In the genomic region with DNA sequence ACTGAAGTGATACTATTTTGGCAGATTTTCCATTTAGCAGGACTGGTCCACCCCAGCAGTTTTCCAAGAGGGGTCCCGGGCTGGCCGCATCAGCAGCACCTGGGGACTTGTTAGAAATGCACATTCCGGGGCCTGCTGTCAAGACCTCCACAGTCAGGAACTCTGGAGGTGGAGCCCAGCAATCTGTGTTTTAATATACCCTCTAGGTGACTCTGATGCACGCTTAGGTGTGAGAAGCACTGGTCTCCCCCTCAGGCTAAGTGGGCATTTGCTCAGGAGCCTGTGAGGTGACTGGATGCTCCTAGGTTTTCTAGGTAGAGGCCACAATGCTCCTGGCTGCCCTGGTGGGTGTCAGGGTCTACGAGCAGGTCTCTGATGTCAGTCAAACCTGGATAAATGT, we compare ENCODE assay signal across 16 cellular contexts.
DNase-seq lines count a peak whose midpoint lies in the region; ATAC-seq, FAIRE-seq and TF ChIP-seq lines count a peak whose summit lies in the region.
"Had no signal": no experiment of that assay in that cellular context is flagged by ENCODE, and none has a peak within 500 bp of the region (broad histone marks: within the 10 kb centered on the region; RNA-seq: fewer than 3 reads in every experiment).

No MANE protein-coding gene starts in this region.

- H3K56ac ChIP-seq in H9 (ENCODE audit: insufficient read length, low read depth, low read length), result no peak overlapping the region

- H2BK20ac ChIP-seq in H9 (ENCODE audit: low read depth, low read length, poor library complexity, severe bottlenecking), result no peak overlapping the region

- H3K9me3 ChIP-seq in H9 (ENCODE audit: control insufficient read depth, low read depth, low read length) (no peaks in the 10 kb centered on the region), trophoblast cell (ENCODE audit: insufficient read depth, low read depth, low read length) (no peaks in the 10 kb centered on the region)

- no peak for FAIRE-seq in HTR-8/SVneo (lab: Jason Lieb, UNC)
- FAIRE-seq: GM12891, HepG2 had no signal

- DNase-seq in H9 (peak; percentile 34), islet precursor cell (peak; percentile 53), trophoblast cell (no peak), HTR-8/SVneo (ENCODE audit: insufficient read length, low spot score) (no peak), inferior parietal cortex (ENCODE audit: extremely low spot score) (no peak)
- DNase-seq: AML-193; Calu3; CD4-positive, alpha-beta T cell; Karpas-422; MM.1S; NCI-H1105 had no signal

- H4K91ac ChIP-seq in H9 (ENCODE audit: insufficient read length, low read depth, low read length) (no peak overlapping the region), trophoblast cell (ENCODE audit: low read depth, low read length) (peak overlapping the region; percentile 41)

- H3K23me2 ChIP-seq in H9 (ENCODE audit: insufficient read length, low read depth, low read length, poor library complexity, severe bottlenecking), result no peaks in the 10 kb centered on the region

- H2BK12ac ChIP-seq in H9 (ENCODE audit: insufficient read length, low read depth, low read length) (no peak overlapping the region), trophoblast cell (ENCODE audit: low read length) (peak overlapping the region; percentile 64)

- H3K9me3 Mint-ChIP-seq in H9, result no peaks in the 10 kb centered on the region
- no peaks in the 10 kb centered on the region for H3K9me3 Mint-ChIP-seq in brain
- H3K9me3 Mint-ChIP-seq: CD4-positive, alpha-beta T cell had no signal

- H3K27me3 Mint-ChIP-seq in H9 (ENCODE audit: low read depth) (no peaks in the 10 kb centered on the region), brain (peaks cover 3% of the 10 kb centered on the region)
- H3K27me3 Mint-ChIP-seq: CD4-positive, alpha-beta T cell had no signal

- H3K4ac ChIP-seq in H9 (ENCODE audit: low read depth, low read length), result no peak overlapping the region
- H3K4ac ChIP-seq in trophoblast cell (ENCODE audit: low read depth, low read length), result no peak overlapping the region

- H3K36me3 Mint-ChIP-seq in H9 (ENCODE audit: insufficient read depth in 1 of 3, low read depth in 3 of 3) (peaks cover 0 to 4% (median 0%) of the 10 kb centered on the region in 3 experiments; a peak in 3 of 7 replicates), brain (peaks cover 11% of the 10 kb centered on the region)

- no peaks in the 10 kb centered on the region for H4K20me1 ChIP-seq in H9 (ENCODE audit: control insufficient read depth, insufficient read depth, insufficient read length)

- no peaks in the 10 kb centered on the region for H3K79me2 ChIP-seq in H9 (ENCODE audit: insufficient read depth, low read length)
- H3K79me2 ChIP-seq in trophoblast cell (ENCODE audit: control insufficient read depth, insufficient read depth, low read length, poor library complexity), result peaks cover 2% of the 10 kb centered on the region

- H3K4me2 ChIP-seq in H9 (ENCODE audit: insufficient read depth, insufficient read length, low read length), result no peak overlapping the region
- no peak overlapping the region for H3K4me2 ChIP-seq in trophoblast cell (ENCODE audit: low read length)

- no peak overlapping the region for H3T11ph ChIP-seq in H9 (ENCODE audit: low read length)

- H3K14ac ChIP-seq in H9 (ENCODE audit: insufficient read depth, low read length) (no peak overlapping the region; the same call in 1 of the 2 replicates), trophoblast cell (ENCODE audit: low read length) (peak overlapping the region; percentile 12)

- H4K8ac ChIP-seq in H9 (replicated peaks; ENCODE audit: insufficient read length, low read depth, low read length) (no peak overlapping the region), trophoblast cell (ENCODE audit: low read depth, low read length) (peak overlapping the region; percentile 11)

- peaks cover 13 to 15% of the 10 kb centered on the region in 2 experiments for H3K4me1 Mint-ChIP-seq in H9
- peaks cover 65% of the 10 kb centered on the region for H3K4me1 Mint-ChIP-seq in brain

- no peak for TF ChIP-seq CTCF in H9 (conservative IDR thresholded peaks at IDR 0.05)
- no peak for TF ChIP-seq CTCF in brain (conservative IDR thresholded peaks at IDR 0.05)

- H2BK5ac ChIP-seq in H9 (ENCODE audit: insufficient read length, low read length) (no peak overlapping the region), trophoblast cell (ENCODE audit: low read depth, low read length, poor library complexity) (peak overlapping the region; percentile 7)

- no peak overlapping the region for H3K9ac ChIP-seq in H9 (ENCODE audit: extremely low read depth, insufficient read length, low read length)
- no peak overlapping the region for H3K9ac ChIP-seq in trophoblast cell (ENCODE audit: low read length)

- H3K36me3 ChIP-seq in trophoblast cell (ENCODE audit: control insufficient read depth in 1 of 2, insufficient read depth in 2 of 2, low read length in 2 of 2), result no peaks in the 10 kb centered on the region

- H3K27ac Mint-ChIP-seq in H9 (no peak overlapping the region), brain (peak overlapping the region in 3 of 5 experiments; percentile 92 to 99 (median 97))

- H3K79me1 ChIP-seq in H9 (ENCODE audit: insufficient read depth, low read depth, low read length, poor library complexity, severe bottlenecking) (no peaks in the 10 kb centered on the region), trophoblast cell (ENCODE audit: low read length) (peaks cover 20% of the 10 kb centered on the region)

- H3K27ac ChIP-seq in H9 (ENCODE audit: insufficient read length, low read depth, low read length), result no peak overlapping the region
- H3K27ac ChIP-seq in trophoblast cell (ENCODE audit: low read depth, low read length), result no peak overlapping the region

- WGBS in H9 (ENCODE audit: extremely low coverage, insufficient read length, low lambda C conversion rate), result no CpG with 5 or more reads among the region's 5 CpGs
- WGBS in trophoblast cell (ENCODE audit: extremely low coverage, insufficient coverage, insufficient read length), result no CpG with 5 or more reads among the region's 5 CpGs

- H3K18ac ChIP-seq in H9 (ENCODE audit: insufficient read length, low read depth, low read length), result no peak overlapping the region
- H3K18ac ChIP-seq in trophoblast cell (ENCODE audit: low read length), result no peak overlapping the region

- H3K27me3 ChIP-seq in H9 (ENCODE audit: insufficient read depth, low read length) (no peaks in the 10 kb centered on the region), trophoblast cell (ENCODE audit: insufficient read depth, low read length) (no peaks in the 10 kb centered on the region)

- no peak overlapping the region for H3K23ac ChIP-seq in H9 (ENCODE audit: insufficient read length, low read depth, low read length)
- H3K23ac ChIP-seq in trophoblast cell (ENCODE audit: low read length), result no peak overlapping the region

- H3K4me3 Mint-ChIP-seq in H9 (no peak overlapping the region), brain (no peak overlapping the region)
- H3K4me3 Mint-ChIP-seq: CD4-positive, alpha-beta T cell had no signal

- H2AFZ ChIP-seq in H9 (ENCODE audit: low read length), result no peak overlapping the region
- no peak overlapping the region for H2AFZ ChIP-seq in trophoblast cell (ENCODE audit: insufficient read depth, low read length, poor library complexity)

- ATAC-seq in GM21381 (IDR thresholded peaks at IDR 0.05; ENCODE audit: unreplicated experiment) (no peak), HG02571 (IDR thresholded peaks at IDR 0.05; ENCODE audit: unreplicated experiment) (no peak)
- ATAC-seq: HepG2 had no signal

- H4K5ac ChIP-seq in H9 (ENCODE audit: insufficient read length, low read depth, low read length), result no peak overlapping the region

- H2BK120ac ChIP-seq in H9 (ENCODE audit: low read depth, low read length, poor library complexity, severe bottlenecking) (no peak overlapping the region), trophoblast cell (ENCODE audit: insufficient read depth, low read length, poor library complexity) (peak overlapping the region; percentile 18)

- H2AK5ac ChIP-seq in H9 (ENCODE audit: insufficient read length, low read length) (no peak overlapping the region), trophoblast cell (ENCODE audit: low read length) (no peak overlapping the region)

- H3K4me1 ChIP-seq in H9 (ENCODE audit: insufficient read depth, low read length) (no peaks in the 10 kb centered on the region; the same call in 1 of the 2 replicates), trophoblast cell (ENCODE audit: control insufficient read depth in 1 of 2, insufficient read depth in 2 of 2, low read length in 2 of 2) (peaks cover 24 to 27% of the 10 kb centered on the region in 2 experiments)

- no peak overlapping the region for H3K4me3 ChIP-seq in trophoblast cell (ENCODE audit: low read depth, low read length)

- H2BK15ac ChIP-seq in H9 (ENCODE audit: low read depth, low read length), result no peak overlapping the region

- H4K12ac ChIP-seq in trophoblast cell (ENCODE audit: low read depth, low read length), result no peak overlapping the region

Comparison
In these comparisons a context has a peak if more than half of its experiments do, and no peak if none do; other contexts are left out.
1. DNase-seq: peak in H9 (single experiment) and islet precursor cell (single experiment); none in trophoblast cell (0 of 2), HTR-8/SVneo (single experiment) and inferior parietal cortex (single experiment).
2. H3K27ac Mint-ChIP-seq: peak in brain (3 of 5); none in H9 (0 of 3).